ENCODE assay signal across 11 cellular contexts in the genomic region with DNA sequence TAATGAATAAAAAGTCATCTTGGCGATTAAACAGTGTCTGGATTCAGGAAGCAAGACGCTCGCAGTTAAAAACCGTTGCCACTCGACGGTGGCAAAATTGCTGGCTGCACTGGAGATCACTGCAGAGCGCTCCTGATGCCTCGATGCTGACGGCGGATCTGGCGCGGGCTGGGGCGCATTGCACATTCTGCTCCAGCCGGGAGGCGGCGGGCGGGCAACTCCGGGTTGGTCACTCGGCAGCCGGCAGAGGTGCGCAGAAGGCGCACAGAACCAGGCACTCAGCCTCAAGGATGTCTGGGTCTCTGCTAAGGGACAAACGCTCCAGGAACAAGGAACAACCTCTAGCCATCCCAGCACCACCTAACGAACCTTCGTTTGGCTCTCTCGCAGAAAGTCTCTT.
A peak's percentile ranks its signal among the peaks of the same experiment; 100 is the strongest.
DNase-seq lines count a peak whose midpoint lies in the region; ATAC-seq and TF ChIP-seq lines count a peak whose summit lies in the region.
"Had no signal": no experiment of that assay in that cellular context is flagged by ENCODE, and none has a peak within 500 bp of the region (broad histone marks: within the 10 kb centered on the region; RNA-seq: fewer than 3 reads in every experiment).

No MANE protein-coding gene starts in this region.

- intact Hi-C loops in uterus (cut with DNase I; ENCODE audit: low total_unique reads) = no loop called here

- H3K4me3 ChIP-seq in HEK293 (ENCODE audit: low read depth, low read length) = no peak overlapping the region
- no peak overlapping the region for H3K4me3 ChIP-seq in WERI-Rb-1 (ENCODE audit: low read depth, low read length)
- no peak overlapping the region for H3K4me3 ChIP-seq in uterus

- no peak overlapping the region for H3K27ac Mint-ChIP-seq in nephron
- H3K27ac Mint-ChIP-seq: activated naive CD4-positive, alpha-beta T cell treated with anti-CD3 and anti-CD28 coated beads, Interleukin-2, amount 10 ng/mL, durations not matched to agents 7 days and 5 days had no signal

- ATAC-seq in activated CD4-positive, CD25-positive, alpha-beta regulatory T cell treated with anti-CD3 and anti-CD28 coated beads, Interleukin-2, amount 50 U/mL, for 24 hours = no peak

- TF ChIP-seq CTCF in HEK293 (tag by site-specific recombination; IDR thresholded peaks at IDR 0.05) (peak; percentile 57), nephron (IDR thresholded peaks at IDR 0.05; ENCODE audit: unreplicated experiment in 3 of 3) (peak in 2 of 3 experiments; percentile 28 to 40), WERI-Rb-1 (IDR thresholded peaks at IDR 0.05; ENCODE audit: low read depth, low read length) (no peak), uterus (IDR thresholded peaks at IDR 0.05) (no peak)

- peak; percentile 25 for DNase-seq in Daoy (ENCODE audit: low read depth)
- peak; percentile 78 for DNase-seq in ecto neural progenitor cell (ENCODE audit: low spot score)
- no peak for DNase-seq in WERI-Rb-1
- DNase-seq in NCI-H1105 (lab: John Stamatoyannopoulos, UW) = no peak
- no peak for DNase-seq in uterus
- DNase-seq: activated naive CD4-positive, alpha-beta T cell treated with anti-CD3 and anti-CD28 coated beads, Interleukin-2, amount 10 ng/mL, durations not matched to agents 7 days and 5 days; NCI-H2029 had no signal

- H3K27me3 ChIP-seq in WERI-Rb-1 (ENCODE audit: insufficient read depth, low read depth, severe bottlenecking) = peaks cover 20% of the 10 kb centered on the region
- peaks cover 0 to 9% of the 10 kb centered on the region in 2 donors for H3K27me3 ChIP-seq in uterus

- peaks cover 89% of the 10 kb centered on the region for H3K27me3 Mint-ChIP-seq in nephron (ENCODE audit: low read depth)

- POLR2A ChIA-PET in HEK293 (lab: Yijun Ruan, JAX) = no interaction called here

- H3K36me3 ChIP-seq in HEK293 (ENCODE audit: control insufficient read depth in 2 of 2, insufficient read depth in 1 of 2, low read length in 2 of 2) (no peaks in the 10 kb centered on the region), WERI-Rb-1 (no peaks in the 10 kb centered on the region), uterus (no peaks in the 10 kb centered on the region)

- CTCF ChIA-PET in HEK293 (lab: Yijun Ruan, JAX) = interaction anchor here (0.5 to 1.2 kb wide), 3 partner anchors 8 to 147 kb away, joined by 3 read pairs; no protein-coding TSS in a partner anchor

- H3K27ac ChIP-seq in HEK293 (ENCODE audit: extremely low read depth, low read depth, low read length) (no peak overlapping the region), WERI-Rb-1 (no peak overlapping the region), uterus (no peak overlapping the region)
- H3K27ac ChIP-seq: skin epidermis had no signal

- no peaks in the 10 kb centered on the region for H3K9me3 ChIP-seq in HEK293 (ENCODE audit: control insufficient read depth, insufficient read depth, low read depth, low read length)
- H3K9me3 ChIP-seq in WERI-Rb-1 (ENCODE audit: severe bottlenecking) = no peaks in the 10 kb centered on the region
- H3K9me3 ChIP-seq in uterus = no peaks in the 10 kb centered on the region

- no peaks in the 10 kb centered on the region for H3K9me3 Mint-ChIP-seq in nephron
- H3K9me3 Mint-ChIP-seq: activated naive CD4-positive, alpha-beta T cell treated with anti-CD3 and anti-CD28 coated beads, Interleukin-2, amount 10 ng/mL, durations not matched to agents 7 days and 5 days had no signal

- TF ChIP-seq POLR2A in uterus (IDR thresholded peaks at IDR 0.05) = no peak

- H3K4me1 ChIP-seq in HEK293 (ENCODE audit: control insufficient read depth, insufficient read depth, low read length) (0 out of 2 replicates have a peak, but pooled peaks cover 2% of the 10 kb centered on the region), uterus (no peaks in the 10 kb centered on the region)

- H3K36me3 Mint-ChIP-seq in nephron (ENCODE audit: low read depth) = no peaks in the 10 kb centered on the region
- H3K36me3 Mint-ChIP-seq: activated naive CD4-positive, alpha-beta T cell treated with anti-CD3 and anti-CD28 coated beads, Interleukin-2, amount 10 ng/mL, durations not matched to agents 7 days and 5 days had no signal

- H3K4me3 Mint-ChIP-seq in nephron = peak overlapping the region; percentile 87 to 89 (median 88)

- peaks cover 8% of the 10 kb centered on the region for H3K4me1 Mint-ChIP-seq in nephron

TF ChIP-seq in HEK293, 187 proteins besides CTCF, POLR2A, EP300 and RAD21:
- TF ChIP-seq ZBTB17 (tag by site-specific recombination; IDR thresholded peaks at IDR 0.05) (peak; percentile 37; the same call in 1 of the 2 replicates), ZNF580 (tag by site-specific recombination; IDR thresholded peaks at IDR 0.05) (no peak)

Comparison
In these comparisons a context has a peak if more than half of its experiments do, and no peak if none do; other contexts are left out.
1. DNase-seq: peak in Daoy (single experiment) and ecto neural progenitor cell (single experiment); none in WERI-Rb-1 (single experiment), NCI-H1105 (single experiment) and uterus (0 of 2).
2. CTCF ChIP-seq: peak in HEK293 (single experiment) and nephron (2 of 3); none in WERI-Rb-1 (single experiment) and uterus (0 of 4).